ENCODE assay signal across 17 cellular contexts in genomic region chr5:148991606-148992005, GRCh38.
DNase-seq lines count a peak whose midpoint lies in the region; FAIRE-seq and TF ChIP-seq lines count a peak whose summit lies in the region.
"Had no signal": no experiment of that assay in that cellular context is flagged by ENCODE, and none has a peak within 500 bp of the region (broad histone marks: within the 10 kb centered on the region; RNA-seq: fewer than 3 reads in every experiment).

No MANE protein-coding gene starts in this region.

- no peak overlapping the region for H2AFZ ChIP-seq in MM.1S (ENCODE audit: low read length)
- H2AFZ ChIP-seq: GM23248 had no signal

- no peak for TF ChIP-seq CTCF in MM.1S (IDR thresholded peaks at IDR 0.05; ENCODE audit: low read length)

- no peaks in the 10 kb centered on the region for H3K27me3 ChIP-seq in HUES48 (ENCODE audit: control insufficient read depth, insufficient read depth, low read length)
- no peaks in the 10 kb centered on the region for H3K27me3 ChIP-seq in MM.1S (replicated peaks; ENCODE audit: insufficient read depth, low read length)
- H3K27me3 ChIP-seq in H7 (ENCODE audit: control insufficient read depth, insufficient read depth, low read length), result no peaks in the 10 kb centered on the region

- no peaks in the 10 kb centered on the region for H3K9me3 ChIP-seq in HUES48 (ENCODE audit: control insufficient read depth, insufficient read depth, low read length)
- no peaks in the 10 kb centered on the region for H3K9me3 ChIP-seq in MM.1S (replicated peaks; ENCODE audit: insufficient read depth, low read length)

- FAIRE-seq in RCC 7860 (lab: Jason Lieb, UNC), result no peak

- H3K9ac ChIP-seq in HUES48 (ENCODE audit: low read depth, low read length), result no peak overlapping the region
- H3K9ac ChIP-seq in MM.1S (ENCODE audit: low read length), result no peak overlapping the region
- H3K9ac ChIP-seq: GM23248 had no signal

- no peak overlapping the region for H3K4me2 ChIP-seq in MM.1S (ENCODE audit: low read depth, low read length)

- H4K20me1 ChIP-seq in MM.1S (ENCODE audit: insufficient read depth, low read length), result no peaks in the 10 kb centered on the region

- H3K9me2 ChIP-seq in MM.1S (replicated peaks; ENCODE audit: insufficient read depth, low read length), result no peaks in the 10 kb centered on the region

- DNase-seq in RCC 7860 (ENCODE audit: low spot score), result peak; percentile 19
- DNase-seq in epithelial cell of prostate (ENCODE audit: low read depth, low spot score), result peak; percentile 75
- DNase-seq in renal cortical epithelial cell (ENCODE audit: low read depth), result peak; percentile 71
- no peak for DNase-seq in COLO668 (lab: John Stamatoyannopoulos, UW; ENCODE audit: unreplicated experiment)
- no peak for DNase-seq in MM.1S
- DNase-seq in H7, result no peak
- DNase-seq in cardiac septum (ENCODE audit: low spot score), result no peak
- DNase-seq: DMS 273 treated with DMSO at 0.1 percent for 48 hours, EL, GM23248, Karpas-422, MV-4-11, NCI-H187 treated with DMSO at 0.1 percent for 48 hours, NCI-H526 treated with DMSO at 0.1 percent for 48 hours, T-helper 1 cell had no signal

- H3K4me1 ChIP-seq in HUES48 (ENCODE audit: control insufficient read depth, insufficient read depth, low read length), result peaks cover 3% of the 10 kb centered on the region; the same call in 1 of the 2 replicates
- no peaks in the 10 kb centered on the region for H3K4me1 ChIP-seq in MM.1S (ENCODE audit: low read length)

- intact Hi-C loops in cardiac septum (cut with DNase I), result loop anchor here (10.0 kb wide), 1 partner anchor 167 kb away; the partner anchor contains the start of gene ADRB2

- no peaks in the 10 kb centered on the region for H3K79me2 ChIP-seq in MM.1S (ENCODE audit: low read length)

- H3K36me3 ChIP-seq in HUES48 (ENCODE audit: control insufficient read depth, insufficient read depth, low read length), result no peaks in the 10 kb centered on the region
- no peaks in the 10 kb centered on the region for H3K36me3 ChIP-seq in MM.1S (replicated peaks; ENCODE audit: insufficient read depth, low read length)
- H3K36me3 ChIP-seq in H7 (replicated peaks; ENCODE audit: control insufficient read depth, insufficient read depth, low read length), result no peaks in the 10 kb centered on the region

- no peak overlapping the region for H3K4me3 ChIP-seq in HUES48 (ENCODE audit: low read depth, low read length)
- no peak overlapping the region for H3K4me3 ChIP-seq in MM.1S (ENCODE audit: low read length)
- H3K4me3 ChIP-seq in H7 (ENCODE audit: insufficient read depth, low read depth, low read length), result no peak overlapping the region
- H3K4me3 ChIP-seq: GM23248 had no signal

- H3K27ac ChIP-seq in HUES48 (ENCODE audit: low read depth, low read length) (peak overlapping the region; percentile 55), epithelial cell of prostate (peak overlapping the region; percentile 98), MM.1S (ENCODE audit: low read length) (no peak overlapping the region)
- H3K27ac ChIP-seq: C4-2B, GM23248 had no signal

- H3F3A ChIP-seq in MM.1S (ENCODE audit: insufficient read depth, low read length), result no peaks in the 10 kb centered on the region

Comparison
In these comparisons a context has a peak if more than half of its experiments do, and no peak if none do; other contexts are left out.
1. DNase-seq: peak in RCC 7860 (single experiment), epithelial cell of prostate (single experiment) and renal cortical epithelial cell (single experiment); none in COLO668 (single experiment), MM.1S (single experiment), H7 (single experiment) and cardiac septum (single experiment).